Comparison of ENCODE assay signal across 8 cellular contexts in genomic region chrX:48918644-48919340, GRCh38. TPM values are rescaled to one million over a fixed set of nuclear protein-coding genes. Genes with fewer than 3 reads are reported as not detected.
A peak's percentile ranks its signal among the peaks of the same experiment; 100 is the strongest.
DNase-seq lines count a peak whose midpoint lies in the region; TF ChIP-seq lines count a peak whose summit lies in the region.

TSS of gene PIM2 (minus strand) at chrX:48919024. CDS start at chrX:48918834, 190 bp downstream.

- H3F3A ChIP-seq in MM.1S (ENCODE audit: insufficient read depth, low read length) (peaks cover 63% of the 10 kb centered on the region), neural cell (ENCODE audit: insufficient read depth, low read length, poor library complexity, severe bottlenecking) (no peaks in the 10 kb centered on the region)

- H3K4me3 ChIP-seq in MM.1S (ENCODE audit: low read length), result peak within 1 kb of the TSS; percentile 97
- H3K4me3 ChIP-seq in neural cell (ENCODE audit: low read length), result peak within 1 kb of the TSS; percentile 74
- H3K4me3 ChIP-seq in stomach, result peak within 1 kb of the TSS; percentile 56 to 71 (median 58)

- H3K4me1 ChIP-seq in MM.1S (ENCODE audit: low read length), result peaks cover 20% of the 10 kb centered on the region
- H3K4me1 ChIP-seq in stomach, result peaks cover 0 to 28% (median 15%) of the 10 kb centered on the region in 4 donors

- H3K9me3 ChIP-seq in MM.1S (replicated peaks; ENCODE audit: insufficient read depth, low read length), result no peaks in the 10 kb centered on the region
- H3K9me3 ChIP-seq in neural cell (ENCODE audit: low read length), result no peaks in the 10 kb centered on the region
- no peaks in the 10 kb centered on the region for H3K9me3 ChIP-seq in stomach

- no peak for TF ChIP-seq RAD21 in neural cell (conservative IDR thresholded peaks at IDR 0.05)

- H3K9ac ChIP-seq in MM.1S (ENCODE audit: low read length) (peak within 1 kb of the TSS; percentile 99), neural cell (ENCODE audit: low read length) (peak within 1 kb of the TSS; percentile 66)

- H3K36me3 ChIP-seq in MM.1S (replicated peaks; ENCODE audit: insufficient read depth, low read length), result peaks cover 23% of the 10 kb centered on the region
- no peaks in the 10 kb centered on the region for H3K36me3 ChIP-seq in neural cell (ENCODE audit: insufficient read depth, low read length)
- peaks cover 0 to 45% (median 44%) of the 10 kb centered on the region in 4 donors for H3K36me3 ChIP-seq in stomach

- peak within 1 kb of the TSS; percentile 98 for H3K27ac ChIP-seq in MM.1S (ENCODE audit: low read length)
- peak within 1 kb of the TSS; percentile 66 for H3K27ac ChIP-seq in neural cell (ENCODE audit: low read length)
- peak within 1 kb of the TSS; percentile 80 to 90 (median 87) for H3K27ac ChIP-seq in stomach

- H2AFZ ChIP-seq in MM.1S (ENCODE audit: low read length) (no peak within 1 kb of the TSS), neural cell (ENCODE audit: low read depth, low read length) (no peak within 1 kb of the TSS)

- intact Hi-C loops in stomach (cut with DNase I; ENCODE audit: low total_unique reads), result no loop called here

- WGBS in stomach, 5 donors, result 0 to 45% (median 8%) methylated on average over 7 to 51 of the region's 55 CpGs

- TF ChIP-seq EP300 in neural cell (conservative IDR thresholded peaks at IDR 0.05; ENCODE audit: poor library complexity, severe bottlenecking), result no peak
- no peak for TF ChIP-seq EP300 in stomach (IDR thresholded peaks at IDR 0.05)

- DNase-seq in ELR (ENCODE audit: low read depth) (peak; percentile 93), HCEC 1CT (peak; percentile 83), MM.1S (peak; percentile 95), SHP77 (lab: John Stamatoyannopoulos, UW) (peak; percentile 86 to 90), fibroblast of the conjunctiva (ENCODE audit: low read depth) (peak; percentile 40), stomach (peak; percentile 94)
- DNase-seq in activated T-helper 9 cell treated with anti-CD3 and anti-CD28 coated beads, Interleukin-2, amount 50 U/mL, for 16 hours (ENCODE audit: low read depth), result peak; percentile 85

- peaks cover 33% of the 10 kb centered on the region; the same call in 1 of the 2 replicates for H4K20me1 ChIP-seq in MM.1S (ENCODE audit: insufficient read depth, low read length)
- no peaks in the 10 kb centered on the region for H4K20me1 ChIP-seq in neural cell (ENCODE audit: insufficient read depth)

- TF ChIP-seq CTCF in MM.1S (IDR thresholded peaks at IDR 0.05; ENCODE audit: low read length) (no peak), neural cell (IDR thresholded peaks at IDR 0.05; ENCODE audit: poor library complexity, severe bottlenecking) (peak; percentile 28), stomach (IDR thresholded peaks at IDR 0.05) (no peak)

- H3K27me3 ChIP-seq in MM.1S (replicated peaks; ENCODE audit: insufficient read depth, low read length) (no peaks in the 10 kb centered on the region), neural cell (ENCODE audit: insufficient read depth, low read depth, low read length) (no peaks in the 10 kb centered on the region), stomach (no peaks in the 10 kb centered on the region)

- peaks cover 92% of the 10 kb centered on the region for H3K79me2 ChIP-seq in MM.1S (ENCODE audit: low read length)
- H3K79me2 ChIP-seq in neural cell (replicated peaks; ENCODE audit: insufficient read depth, low read length), result no peaks in the 10 kb centered on the region

- H3K9me2 ChIP-seq in MM.1S (replicated peaks; ENCODE audit: insufficient read depth, low read length), result no peaks in the 10 kb centered on the region
- H3K9me2 ChIP-seq in neural cell (ENCODE audit: insufficient read depth, low read length), result no peaks in the 10 kb centered on the region

- peak in 2 of 4 donors; percentile 63 to 75 for TF ChIP-seq POLR2A in stomach (IDR thresholded peaks at IDR 0.05)

- H3K4me2 ChIP-seq in MM.1S (ENCODE audit: low read depth, low read length) (peak within 1 kb of the TSS; percentile 85), neural cell (ENCODE audit: low read length) (peak within 1 kb of the TSS; percentile 65)

TF ChIP-seq in neural cell, 6 proteins besides CTCF, POLR2A, EP300 and RAD21:
- TF ChIP-seq SMC3 (conservative IDR thresholded peaks at IDR 0.05; ENCODE audit: poor library complexity), result no peak
- peak; percentile 69 for TF ChIP-seq REST (IDR thresholded peaks at IDR 0.05; ENCODE audit: borderline replicate concordance)
- peak; percentile 56 for TF ChIP-seq MXI1 (conservative IDR thresholded peaks at IDR 0.05; ENCODE audit: poor library complexity, severe bottlenecking)
- TF ChIP-seq POLR2AphosphoS5 (IDR thresholded peaks at IDR 0.05), result peak; percentile 76
- no peak for TF ChIP-seq EZH2 (IDR thresholded peaks at IDR 0.05; ENCODE audit: borderline replicate concordance, insufficient read depth, low read length, poor library complexity, severe bottlenecking)
- TF ChIP-seq TAF1 (IDR thresholded peaks at IDR 0.05; ENCODE audit: low read depth), result peak; percentile 91
TF ChIP-seq in neural cell: peak in this region for 4.

RNA-seq across cellular contexts. Expression of gene PIM2, which starts in this region (rescaled TPM):
- polyA plus RNA-seq in neural cell, result 8.9 and 11.1 TPM in 2 replicates
- 6.4 and 11.7 TPM in 2 replicates for polyA minus RNA-seq in neural cell
- total RNA-seq in stomach, result 10 to 100 TPM in 2 of 5 donors, 1 to 10 TPM in 3; 1.2 to 33.2 (median 9.6) TPM
- polyA plus RNA-seq in stomach, result 10 to 100 TPM in 2 of 3 donors, 1 to 10 TPM in 1; 7.3 to 12.7 (median 10.3) TPM

Comparison
In these comparisons a context has a peak if more than half of its experiments do, and no peak if none do; other contexts are left out.
1. Peak in every context shown above with its lines: DNase-seq, H3K4me3 ChIP-seq and H3K27ac ChIP-seq.
2. DNase-seq: peak in every context shown above with its lines; median percentile 95 in MM.1S; 94 in stomach; 93 in ELR; 88 in SHP77; 85 in activated T-helper 9 cell treated with anti-CD3 and anti-CD28 coated beads, Interleukin-2, amount 50 U/mL, for 16 hours; 83 in HCEC 1CT; 40 in fibroblast of the conjunctiva.